In the genomic region with DNA sequence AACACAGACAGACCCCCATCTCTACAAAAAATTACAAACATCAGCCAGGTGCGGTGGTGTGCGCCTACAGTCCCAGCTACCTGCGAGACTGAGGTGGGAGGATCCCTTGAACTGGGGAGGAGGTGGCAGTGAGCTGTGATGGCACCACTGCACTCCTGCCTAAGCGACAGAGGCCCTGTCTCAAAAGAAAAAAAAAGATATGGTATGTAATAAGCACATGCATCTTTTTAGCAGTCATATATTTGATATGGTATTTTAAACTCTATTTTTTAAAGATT, we compare ENCODE assay signal across 18 cellular contexts. TPM values are rescaled to one million over a fixed set of nuclear protein-coding genes. Genes with fewer than 3 reads are reported as not detected.
DNase-seq lines count a peak whose midpoint lies in the region; ATAC-seq and TF ChIP-seq lines count a peak whose summit lies in the region.
"Had no signal": no experiment of that assay in that cellular context is flagged by ENCODE, and none has a peak within 500 bp of the region (broad histone marks: within the 10 kb centered on the region; RNA-seq: fewer than 3 reads in every experiment).

No MANE protein-coding gene starts in this region.

- intact Hi-C loops in right cardiac atrium (cut with DNase I): no loop called here
- intact Hi-C loops in left ventricle myocardium superior (cut with micrococcal nuclease): no loop called here
- intact Hi-C loops in tibial artery (cut with DNase I; ENCODE audit: low total_unique reads): no loop called here

- peak overlapping the region; percentile 77 for H3K27ac Mint-ChIP-seq in chondrocyte (ENCODE audit: unreplicated experiment)
- H3K27ac Mint-ChIP-seq: T-helper 17 cell had no signal

- H3K9me3 ChIP-seq in right cardiac atrium (ENCODE audit: control insufficient read depth, low read length) (no peaks in the 10 kb centered on the region), neutrophil (no peaks in the 10 kb centered on the region), tibial artery (no peaks in the 10 kb centered on the region)
- H3K9me3 ChIP-seq: vagina had no signal

- no peaks in the 10 kb centered on the region for H3K27me3 Mint-ChIP-seq in chondrocyte (ENCODE audit: low read depth)
- H3K27me3 Mint-ChIP-seq: activated CD8-positive, alpha-beta memory T cell treated with anti-CD3 and anti-CD28 coated beads, Interleukin-2, amount 10 ng/mL, durations not matched to agents 7 days and 5 days; CD8-positive, alpha-beta memory T cell; T-helper 17 cell had no signal

- no peaks in the 10 kb centered on the region for H3K9me3 Mint-ChIP-seq in chondrocyte (ENCODE audit: low read depth)
- H3K9me3 Mint-ChIP-seq: CD8-positive, alpha-beta memory T cell had no signal

- TF ChIP-seq CTCF in chondrocyte (IDR thresholded peaks at IDR 0.05) (no peak), neutrophil (IDR thresholded peaks at IDR 0.05) (no peak), tibial artery (IDR thresholded peaks at IDR 0.05) (no peak)

- no peak overlapping the region for H3K4me3 Mint-ChIP-seq in chondrocyte (ENCODE audit: unreplicated experiment)
- H3K4me3 Mint-ChIP-seq: activated CD8-positive, alpha-beta memory T cell treated with anti-CD3 and anti-CD28 coated beads, Interleukin-2, amount 10 ng/mL, durations not matched to agents 7 days and 5 days; T-helper 17 cell had no signal

- H3K4me3 ChIP-seq in right cardiac atrium (ENCODE audit: low read length) (no peak overlapping the region), neutrophil (ENCODE audit: low read depth in 1 of 2, low read length in 1 of 2) (peak overlapping the region; percentile 83 to 90), tibial artery (no peak overlapping the region)
- H3K4me3 ChIP-seq: vagina had no signal

- ATAC-seq in right cardiac atrium (no peak), left ventricle myocardium superior (no peak), HG02852 (IDR thresholded peaks at IDR 0.05; ENCODE audit: unreplicated experiment) (no peak)
- ATAC-seq in activated CD4-positive, CD25-positive, alpha-beta regulatory T cell treated with anti-CD3 and anti-CD28 coated beads, Interleukin-2, amount 50 U/mL, for 24 hours: no peak
- ATAC-seq: activated CD8-positive, alpha-beta memory T cell treated with anti-CD3 and anti-CD28 coated beads, Interleukin-2, amount 10 ng/mL, durations not matched to agents 7 days and 5 days; T-helper 17 cell had no signal

- peaks cover 8% of the 10 kb centered on the region for H3K4me1 ChIP-seq in right cardiac atrium (ENCODE audit: control insufficient read depth, insufficient read depth, low read length)
- H3K4me1 ChIP-seq in neutrophil (ENCODE audit: control insufficient read depth in 1 of 2, insufficient read depth in 1 of 2, low read depth in 1 of 2, low read length in 1 of 2): peaks cover 62% of the 10 kb centered on the region in 2 experiments
- peaks cover 0 to 67% (median 36%) of the 10 kb centered on the region in 4 donors for H3K4me1 ChIP-seq in tibial artery

- H3K27me3 ChIP-seq in right cardiac atrium (ENCODE audit: control insufficient read depth, insufficient read depth) (no peaks in the 10 kb centered on the region), neutrophil (no peaks in the 10 kb centered on the region), tibial artery (no peaks in the 10 kb centered on the region)
- H3K27me3 ChIP-seq: vagina had no signal

- DNase-seq in right cardiac atrium: no peak
- DNase-seq in left ventricle myocardium superior: no peak
- no peak for DNase-seq in chondrocyte (ENCODE audit: low spot score)
- no peak for DNase-seq in tibial artery
- no peak for DNase-seq in activated gamma-delta T cell treated with Interleukin-2 at 50 U/mL for 16 hours
- DNase-seq: ACHN; activated CD8-positive, alpha-beta memory T cell treated with anti-CD3 and anti-CD28 coated beads, Interleukin-2, amount 10 ng/mL, durations not matched to agents 7 days and 5 days; CD8-positive, alpha-beta memory T cell; DND-41; NCI-H146; NCI-H226; SHP77; T-helper 17 cell had no signal

- 95% methylated on average over 4 of the region's 4 CpGs for WGBS in right cardiac atrium

- peaks cover 30% of the 10 kb centered on the region for H3K36me3 ChIP-seq in neutrophil
- H3K36me3 ChIP-seq in tibial artery: peaks cover 0 to 28% (median 7%) of the 10 kb centered on the region in 3 donors

- H3K27ac ChIP-seq in right cardiac atrium (ENCODE audit: low read length) (peak overlapping the region; percentile 91), neutrophil (peak overlapping the region; percentile 98), tibial artery (peak overlapping the region; percentile 81 to 87)

- H3K4me1 Mint-ChIP-seq in chondrocyte (ENCODE audit: low read depth): peaks cover 75% of the 10 kb centered on the region

- peaks cover 15% of the 10 kb centered on the region for H3K36me3 Mint-ChIP-seq in chondrocyte (ENCODE audit: low read depth)

RNA-seq across cellular contexts. Expression of gene SLC15A4, which starts 7.2 kb away (rescaled TPM):
- total RNA-seq in right cardiac atrium (10 to 100 TPM; 13.7 to 17.3 (median 16.2) TPM), left ventricle myocardium superior (14.0 TPM), chondrocyte (31.7 to 35.0 TPM (median 34.0 TPM) in 3 replicates)
- polyA plus RNA-seq in right cardiac atrium: 15.8 TPM

RNA-seq across cellular contexts. Expression of gene GLT1D1, which starts 36.7 kb away (rescaled TPM):
- total RNA-seq in right cardiac atrium (under 1 TPM in 3 of 4 donors, not detected in 1; 0.34 to 0.44 (median 0.42) TPM), left ventricle myocardium superior (0.45 TPM), chondrocyte (0.22 to 0.44 TPM (median 0.27 TPM) in 3 replicates)
- 0.07 TPM for polyA plus RNA-seq in right cardiac atrium
- total RNA-seq: M059J had no signal

Comparison
In these comparisons a context has a peak if more than half of its experiments do, and no peak if none do; other contexts are left out.
1. H3K4me3 ChIP-seq: peak in neutrophil (2 of 2); none in right cardiac atrium (single experiment) and tibial artery (0 of 2).
2. Peak in every context shown above with its lines, with median percentiles within 50 percentile points of each other: H3K27ac ChIP-seq.